Comparison of ENCODE assay signal across 24 cellular contexts in genomic region chr11:20208622-20209090, GRCh38. TPM values are rescaled to one million over a fixed set of nuclear protein-coding genes. Genes with fewer than 3 reads are reported as not detected.
DNase-seq lines count a peak whose midpoint lies in the region; ATAC-seq, FAIRE-seq and TF ChIP-seq lines count a peak whose summit lies in the region.
"Had no signal": no experiment of that assay in that cellular context is flagged by ENCODE, and none has a peak within 500 bp of the region (broad histone marks: within the 10 kb centered on the region; RNA-seq: fewer than 3 reads in every experiment).

No MANE protein-coding gene starts in this region.

- WGBS in H1 (ENCODE audit: extremely low coverage in 1 of 2, insufficient coverage in 1 of 2, insufficient read length in 1 of 2, insufficient replicate concordance in 2 of 2, low coverage in 1 of 2, low lambda C conversion rate in 2 of 2, missing lambda C conversion rate in 1 of 2), 2 experiments = 5% methylated on average over 16 of the region's 16 CpGs; no CpG with 5 or more reads in 1 of the 2 experiments
- 7 to 15% (median 12%) methylated on average over 11 to 16 of the region's 16 CpGs for WGBS in spleen, 5 donors

- peak overlapping the region; percentile 46 for H3K4me3 ChIP-seq in HUES48 (ENCODE audit: low read depth, low read length)
- H3K4me3 ChIP-seq in H1 (ENCODE audit: extremely low read depth in 1 of 4, insufficient read depth in 2 of 4, low read depth in 3 of 4, low read length in 4 of 4) = peak overlapping the region; percentile 16 to 48 (median 34); a peak in 6 of 8 replicates
- no peak overlapping the region for H3K4me3 ChIP-seq in osteoblast (ENCODE audit: insufficient read depth, low read length)
- H3K4me3 ChIP-seq in spleen = no peak overlapping the region
- H3K4me3 ChIP-seq: BLaER1 had no signal

- no peak overlapping the region for H3K4ac ChIP-seq in H1 (replicated peaks; ENCODE audit: insufficient read length, low read depth, low read length)

- H3K9me3 ChIP-seq in HUES48 (ENCODE audit: control insufficient read depth, insufficient read depth, low read length) (peaks cover 5% of the 10 kb centered on the region), H1 (ENCODE audit: insufficient read depth in 2 of 2, low read depth in 1 of 2, low read length in 1 of 2) (peaks cover 0 to 2% of the 10 kb centered on the region in 2 experiments; a peak in 1 of 4 replicates), osteoblast (ENCODE audit: low read depth, low read length) (no peaks in the 10 kb centered on the region), spleen (peaks cover 0 to 6% (median 0%) of the 10 kb centered on the region in 8 donors)
- H3K9me3 ChIP-seq: BLaER1 had no signal

- H2BK20ac ChIP-seq in H1 (ENCODE audit: low read length) = no peak overlapping the region

- H4K8ac ChIP-seq in H1 (ENCODE audit: extremely low read depth, insufficient read depth, low read length) = no peak overlapping the region

- H2BK15ac ChIP-seq in H1 (ENCODE audit: low read length) = no peak overlapping the region

- no peak overlapping the region for H2BK5ac ChIP-seq in H1 (ENCODE audit: low read depth, low read length)

- H3K23ac ChIP-seq in H1 (ENCODE audit: insufficient read length) = no peak overlapping the region

- peaks cover 98% of the 10 kb centered on the region for H3K27me3 ChIP-seq in HUES48 (ENCODE audit: control insufficient read depth, insufficient read depth, low read length)
- peaks cover 59 to 94% (median 80%) of the 10 kb centered on the region in 4 experiments for H3K27me3 ChIP-seq in H1 (replicated peaks in 1 of 4; ENCODE audit: control insufficient read depth in 3 of 4, extremely low read depth in 1 of 4, insufficient read depth in 3 of 4, low read length in 3 of 4)
- H3K27me3 ChIP-seq in osteoblast (ENCODE audit: insufficient read depth, low read length) = peaks cover 54% of the 10 kb centered on the region
- peaks cover 0 to 60% (median 27%) of the 10 kb centered on the region in 7 donors for H3K27me3 ChIP-seq in spleen (replicated peaks in 1 of 7)
- H3K27me3 ChIP-seq: BLaER1 had no signal

- H3K9me3 Mint-ChIP-seq in stimulated activated effector memory CD8-positive, alpha-beta T cell treated with anti-CD3 and anti-CD28 coated beads, Interleukin-12 subunit alpha, Interleukin-12 subunit beta, amount 100 ng/mL, for 72 hours = no peaks in the 10 kb centered on the region

- no peak overlapping the region for H2BK120ac ChIP-seq in H1 (replicated peaks; ENCODE audit: low read depth, low read length)

- POLR2A ChIA-PET in H1 (lab: Charles Lee; ENCODE audit: partially characterized antibody) = no interaction called here

- H4K91ac ChIP-seq in H1 (replicated peaks; ENCODE audit: insufficient read length, low read length) = no peak overlapping the region

- TF ChIP-seq POLR2A in H1 (IDR thresholded peaks at IDR 0.05; ENCODE audit: control extremely low read depth in 1 of 2, low read depth in 2 of 2, low read length in 2 of 2) = no peak
- no peak for TF ChIP-seq POLR2A in spleen (IDR thresholded peaks at IDR 0.05)

- intact Hi-C loops in spleen (cut with DNase I; ENCODE audit: low total_unique reads) = no loop called here

- no peak overlapping the region for H3K18ac ChIP-seq in H1 (ENCODE audit: extremely low read depth, low read length)

- H3K36me3 ChIP-seq in HUES48 (ENCODE audit: control insufficient read depth, insufficient read depth, low read length) (no peaks in the 10 kb centered on the region), H1 (ENCODE audit: control insufficient read depth in 2 of 4, insufficient read depth in 4 of 4, low read length in 3 of 4) (no peaks in the 10 kb centered on the region), osteoblast (ENCODE audit: insufficient read depth, low read length) (no peaks in the 10 kb centered on the region), spleen (no peaks in the 10 kb centered on the region)
- H3K36me3 ChIP-seq: BLaER1 had no signal

- no peak for TF ChIP-seq RAD21 in H1 (IDR thresholded peaks at IDR 0.05 in 1 of 2, conservative IDR thresholded peaks at IDR 0.05 in 1 of 2; ENCODE audit: low read depth in 2 of 2, low read length in 2 of 2)

- TF ChIP-seq CTCF in H1 (IDR thresholded peaks at IDR 0.05; ENCODE audit: control extremely low read depth in 1 of 3, insufficient read depth in 1 of 3, low read depth in 1 of 3, low read length in 3 of 3) (no peak), osteoblast (IDR thresholded peaks at IDR 0.05; ENCODE audit: extremely low read depth, low read depth, low read length) (no peak), spleen (IDR thresholded peaks at IDR 0.05 in 8 of 11, conservative IDR thresholded peaks at IDR 0.05 in 3 of 11) (no peak)

- no peak overlapping the region for H2AK5ac ChIP-seq in H1 (ENCODE audit: low read depth, low read length)

- H2AFZ ChIP-seq in H1 (ENCODE audit: low read length) (no peak overlapping the region), osteoblast (ENCODE audit: low read length) (no peak overlapping the region)

- H2BK12ac ChIP-seq in H1 (ENCODE audit: low read depth, low read length) = no peak overlapping the region

- DNase-seq in H1 (ENCODE audit: low read depth in 1 of 2, low spot score in 2 of 2) = peak; percentile 10 to 63
- peak; percentile 34 for DNase-seq in iPS-NIHi11 (ENCODE audit: low spot score)
- peak; percentile 66 for DNase-seq in osteoblast (ENCODE audit: insufficient read length, low spot score, missing footprints)
- DNase-seq in spleen = no peak
- no peak for DNase-seq in stimulated activated effector memory CD8-positive, alpha-beta T cell treated with anti-CD3 and anti-CD28 coated beads, Interleukin-12 subunit alpha, Interleukin-12 subunit beta, amount 100 ng/mL, for 72 hours (ENCODE audit: low spot score in 2 of 2)
- DNase-seq: CD4-positive, alpha-beta memory T cell; DMS153; KBM-7; NCI-H1105; NCI-H2081; NCI-H2171 treated with DMSO at 0.1 percent for 48 hours; NCI-H446; NK-92 treated with Interleukin-12 subunit alpha and Interleukin-12 subunit beta, amount 100 ng/mL, for 24 hours; Right ventricle myocardium superior had no signal

- H3K27ac ChIP-seq in HUES48 (ENCODE audit: low read depth, low read length) = peak overlapping the region; percentile 69
- H3K27ac ChIP-seq in H1 (ENCODE audit: low read depth, low read length) = no peak overlapping the region
- no peak overlapping the region for H3K27ac ChIP-seq in osteoblast (ENCODE audit: low read depth, low read length)
- H3K27ac ChIP-seq in spleen = no peak overlapping the region
- H3K27ac ChIP-seq: BLaER1 had no signal

- FAIRE-seq in H1 (lab: Jason Lieb, UNC) = no peak
- FAIRE-seq: GM12891, GM18507, H54, HepG2 had no signal

- peaks cover 26% of the 10 kb centered on the region for H3K4me1 ChIP-seq in HUES48 (ENCODE audit: control insufficient read depth, insufficient read depth, low read length)
- peaks cover 0 to 10% (median 5%) of the 10 kb centered on the region in 4 experiments; a peak in 6 of 7 replicates for H3K4me1 ChIP-seq in H1 (replicated peaks in 1 of 4; ENCODE audit: control insufficient read depth in 3 of 4, insufficient read depth in 4 of 4, low read length in 3 of 4)
- no peaks in the 10 kb centered on the region for H3K4me1 ChIP-seq in osteoblast (ENCODE audit: insufficient read depth, low read length)
- H3K4me1 ChIP-seq in spleen = no peaks in the 10 kb centered on the region
- H3K4me1 ChIP-seq: BLaER1 had no signal

- H3K4me3 Mint-ChIP-seq in stimulated activated effector memory CD8-positive, alpha-beta T cell treated with anti-CD3 and anti-CD28 coated beads, Interleukin-12 subunit alpha, Interleukin-12 subunit beta, amount 100 ng/mL, for 72 hours = no peak overlapping the region

- H3K56ac ChIP-seq in H1 (replicated peaks; ENCODE audit: insufficient read length, low read depth, low read length) = no peak overlapping the region

- H3K4me2 ChIP-seq in H1 (ENCODE audit: insufficient read depth in 1 of 2, low read depth in 2 of 2, low read length in 2 of 2) (peak overlapping the region; percentile 68 to 82), osteoblast (ENCODE audit: insufficient read depth, low read length) (no peak overlapping the region)
- H3K4me2 ChIP-seq: BLaER1 had no signal

- CTCF ChIA-PET in H1 (lab: Charles Lee; ENCODE audit: partially characterized antibody) = interaction anchor here (0.9 to 2.1 kb wide), 3 partner anchors 13 to 44 kb away, joined by 3 to 8 read pairs (median 3); no protein-coding TSS in a partner anchor

- H3K79me2 ChIP-seq in H1 (ENCODE audit: control insufficient read depth in 1 of 2, insufficient read depth in 2 of 2, low read length in 2 of 2) = no peaks in the 10 kb centered on the region
- no peaks in the 10 kb centered on the region for H3K79me2 ChIP-seq in osteoblast (ENCODE audit: insufficient read depth, low read length)

- H4K20me1 ChIP-seq in H1 (replicated peaks in 1 of 2; ENCODE audit: control insufficient read depth in 1 of 2, insufficient read depth in 2 of 2, low read length in 2 of 2) (peaks cover 0 to 5% of the 10 kb centered on the region in 2 experiments), osteoblast (ENCODE audit: insufficient read depth, low read length) (no peaks in the 10 kb centered on the region)
- H4K20me1 ChIP-seq: BLaER1 had no signal

- H3K36me3 Mint-ChIP-seq in stimulated activated effector memory CD8-positive, alpha-beta T cell treated with anti-CD3 and anti-CD28 coated beads, Interleukin-12 subunit alpha, Interleukin-12 subunit beta, amount 100 ng/mL, for 72 hours = no peaks in the 10 kb centered on the region
- H3K36me3 Mint-ChIP-seq: CD4-positive, alpha-beta memory T cell had no signal

- TF ChIP-seq EP300 in H1 (IDR thresholded peaks at IDR 0.05; ENCODE audit: borderline replicate concordance in 1 of 2, low read depth in 2 of 2, low read length in 2 of 2) = no peak

- no peaks in the 10 kb centered on the region for H3K4me1 Mint-ChIP-seq in stimulated activated effector memory CD8-positive, alpha-beta T cell treated with anti-CD3 and anti-CD28 coated beads, Interleukin-12 subunit alpha, Interleukin-12 subunit beta, amount 100 ng/mL, for 72 hours

- no peak overlapping the region for H3K27ac Mint-ChIP-seq in stimulated activated effector memory CD8-positive, alpha-beta T cell treated with anti-CD3 and anti-CD28 coated beads, Interleukin-12 subunit alpha, Interleukin-12 subunit beta, amount 100 ng/mL, for 72 hours

- H3K79me1 ChIP-seq in H1 (ENCODE audit: low read depth, low read length) = no peaks in the 10 kb centered on the region

- H4K5ac ChIP-seq in H1 (ENCODE audit: insufficient read length, low read depth, low read length) = no peak overlapping the region

- ATAC-seq in HG03159 (IDR thresholded peaks at IDR 0.05; ENCODE audit: unreplicated experiment) = no peak
- no peak for ATAC-seq in HG03280 (IDR thresholded peaks at IDR 0.05; ENCODE audit: unreplicated experiment)
- no peak for ATAC-seq in stimulated activated effector memory CD8-positive, alpha-beta T cell treated with anti-CD3 and anti-CD28 coated beads, Interleukin-12 subunit alpha, Interleukin-12 subunit beta, amount 100 ng/mL, for 72 hours
- ATAC-seq: HepG2 had no signal

- H3K9ac ChIP-seq in HUES48 (ENCODE audit: low read depth, low read length) (no peak overlapping the region), H1 (replicated peaks in 1 of 4; ENCODE audit: extremely low read depth in 1 of 4, low read depth in 3 of 4, low read length in 3 of 4) (no peak overlapping the region)
- H3K9ac ChIP-seq: BLaER1 had no signal

- no peak overlapping the region for H3K14ac ChIP-seq in H1 (ENCODE audit: insufficient read length)

- no peaks in the 10 kb centered on the region for H3K23me2 ChIP-seq in H1 (ENCODE audit: low read depth, low read length)

RNA-seq across cellular contexts. Expression of gene DBX1, which starts 48.4 kb away (rescaled TPM):
- not detected in 2 replicates for total RNA-seq in H1 (2021; fragmentation: NEBNext Ultra II Directional; extraction: Animal tissue kit (Norgen Biotek cat#: 25700))
- polyA plus RNA-seq in H1 (2011; rRNA removed) (0.05 TPM in 1 of 2 replicates, not detected in the other), spleen (not detected)
- polyA plus RNA-seq in H1 (2011; cell fraction: cytosol; rRNA removed) = 0.09 TPM
- not detected for polyA plus RNA-seq in H1 (2011; cell fraction: nucleus; rRNA removed)
- polyA plus RNA-seq in H1 (2012, experiment 1 of 2) = 0.19 TPM in 1 of 4 replicates, not detected in the others
- not detected for polyA plus RNA-seq in H1 (2012, experiment 2 of 2)
- polyA plus RNA-seq in H1 (2013, experiment 1 of 2) = 0.04 TPM
- not detected for polyA plus RNA-seq in H1 (2013, experiment 2 of 2)
- not detected in 2 replicates for polyA minus RNA-seq in H1 (2011; rRNA and poly(A)+ RNA removed)
- polyA minus RNA-seq in H1 (2011; cell fraction: cytosol; rRNA and poly(A)+ RNA removed) = not detected
- not detected for polyA minus RNA-seq in H1 (2011; cell fraction: nucleus; rRNA and poly(A)+ RNA removed)
- total RNA-seq in osteoblast (not detected in 2 replicates), spleen (not detected)
- total RNA-seq: A673; CD4-positive, alpha-beta memory T cell; HepG2; OCI-LY7; Right ventricle myocardium superior had no signal
- polyA plus RNA-seq: CD4-positive, alpha-beta memory T cell; HepG2 had no signal

Comparison
In these comparisons a context has a peak if more than half of its experiments do, and no peak if none do; other contexts are left out.
1. H3K4me3 ChIP-seq: peak in HUES48 (single experiment) and H1 (4 of 4); none in osteoblast (single experiment) and spleen (0 of 8).
2. DNase-seq: peak in H1 (2 of 2), iPS-NIHi11 (single experiment) and osteoblast (single experiment); none in spleen (single experiment) and stimulated activated effector memory CD8-positive, alpha-beta T cell treated with anti-CD3 and anti-CD28 coated beads, Interleukin-12 subunit alpha, Interleukin-12 subunit beta, amount 100 ng/mL, for 72 hours (0 of 2).